Comparison of ENCODE assay signal across 11 cellular contexts in genomic region chr10:102800601-102801335, GRCh38. TPM values are rescaled to one million over a fixed set of nuclear protein-coding genes. Genes with fewer than 3 reads are reported as not detected.
A peak's percentile ranks its signal among the peaks of the same experiment; 100 is the strongest.
DNase-seq lines count a peak whose midpoint lies in the region; ATAC-seq and TF ChIP-seq lines count a peak whose summit lies in the region.
"Had no signal": no experiment of that assay in that cellular context is flagged by ENCODE, and none has a peak within 500 bp of the region (broad histone marks: within the 10 kb centered on the region; RNA-seq: fewer than 3 reads in every experiment).

No MANE protein-coding gene starts in this region.

- no peaks in the 10 kb centered on the region for H3F3A ChIP-seq in OCI-LY1 (ENCODE audit: insufficient read depth, low read length)

- 49% methylated on average over 10 of the region's 10 CpGs for WGBS in right cardiac atrium

- H3K9ac ChIP-seq in OCI-LY1 (ENCODE audit: low read length) (no peak overlapping the region), parathyroid adenoma (no peak overlapping the region)

- intact Hi-C loops in right cardiac atrium (cut with DNase I): loop anchor here in 3 of 4 donors (2.0 to 10.0 kb wide), 3 partner anchors 14 to 58 kb away; partner anchors contain the start of gene WBP1L (in 1 of the 3)

- peaks cover 53% of the 10 kb centered on the region for H3K4me1 ChIP-seq in ACC112 (ENCODE audit: control insufficient read depth, insufficient read depth, low read length, unreplicated experiment)
- peaks cover 50% of the 10 kb centered on the region for H3K4me1 ChIP-seq in OCI-LY1 (ENCODE audit: insufficient read depth, low read length, severe bottlenecking)
- peaks cover 35% of the 10 kb centered on the region for H3K4me1 ChIP-seq in right cardiac atrium (ENCODE audit: control insufficient read depth, insufficient read depth, low read length)
- H3K4me1 ChIP-seq in parathyroid adenoma: peaks cover 29% of the 10 kb centered on the region

- no peak for TF ChIP-seq CTCF in OCI-LY1 (IDR thresholded peaks at IDR 0.05; ENCODE audit: low read length)
- TF ChIP-seq CTCF in parathyroid adenoma (IDR thresholded peaks at IDR 0.05): no peak

- no peak overlapping the region for H3K4me2 ChIP-seq in OCI-LY1 (ENCODE audit: low read length)
- H3K4me2 ChIP-seq in parathyroid adenoma (ENCODE audit: low read length): no peak overlapping the region

- DNase-seq in right cardiac atrium: no peak
- no peak for DNase-seq in NCI-H774 (lab: John Stamatoyannopoulos, UW)
- no peak for DNase-seq in DMS153 (lab: John Stamatoyannopoulos, UW)
- DNase-seq in NOMO-1 (lab: John Stamatoyannopoulos, UW; ENCODE audit: unreplicated experiment in 2 of 2): no peak
- DNase-seq: NCI-H2171 treated with DMSO at 0.1 percent for 48 hours had no signal

- peaks cover 8% of the 10 kb centered on the region for H3K36me3 ChIP-seq in ACC112 (ENCODE audit: insufficient read depth, low read length)
- peaks cover 6% of the 10 kb centered on the region for H3K36me3 ChIP-seq in OCI-LY1 (ENCODE audit: insufficient read depth, low read length)
- no peaks in the 10 kb centered on the region for H3K36me3 ChIP-seq in parathyroid adenoma (ENCODE audit: control insufficient read depth, insufficient read depth, low read length)

- ATAC-seq in right cardiac atrium (peak; percentile 3 to 26), GM18868 (IDR thresholded peaks at IDR 0.05; ENCODE audit: unreplicated experiment) (no peak)
- ATAC-seq: K562 had no signal

- H3K9me2 ChIP-seq in OCI-LY1 (ENCODE audit: low read depth, low read length): no peaks in the 10 kb centered on the region

- no peak overlapping the region for H3K4me3 ChIP-seq in ACC112 (ENCODE audit: low read depth, low read length)
- H3K4me3 ChIP-seq in OCI-LY1 (ENCODE audit: low read depth, low read length, poor library complexity, severe bottlenecking): no peak overlapping the region
- no peak overlapping the region for H3K4me3 ChIP-seq in right cardiac atrium (ENCODE audit: low read length)
- no peak overlapping the region for H3K4me3 ChIP-seq in parathyroid adenoma (ENCODE audit: low read depth, low read length)
- H3K4me3 ChIP-seq: K562 had no signal

- H4K20me1 ChIP-seq in OCI-LY1 (ENCODE audit: insufficient read depth, low read length): no peaks in the 10 kb centered on the region

- no peaks in the 10 kb centered on the region for H3K9me3 ChIP-seq in OCI-LY1 (ENCODE audit: low read length)
- no peaks in the 10 kb centered on the region for H3K9me3 ChIP-seq in right cardiac atrium (ENCODE audit: control insufficient read depth, low read length)
- H3K9me3 ChIP-seq in parathyroid adenoma (ENCODE audit: control insufficient read depth, low read length): no peaks in the 10 kb centered on the region

- H3K27me3 ChIP-seq in ACC112 (ENCODE audit: insufficient read depth, low read length): no peaks in the 10 kb centered on the region
- H3K27me3 ChIP-seq in OCI-LY1 (ENCODE audit: insufficient read depth, low read length): no peaks in the 10 kb centered on the region
- H3K27me3 ChIP-seq in right cardiac atrium (ENCODE audit: control insufficient read depth, insufficient read depth): no peaks in the 10 kb centered on the region
- H3K27me3 ChIP-seq in parathyroid adenoma (ENCODE audit: control insufficient read depth, insufficient read depth, low read length): no peaks in the 10 kb centered on the region

- H3K79me2 ChIP-seq in ACC112 (ENCODE audit: control insufficient read depth, insufficient read depth, low read length, unreplicated experiment) (peaks cover 7% of the 10 kb centered on the region), OCI-LY1 (ENCODE audit: insufficient read depth, low read length) (no peaks in the 10 kb centered on the region), parathyroid adenoma (peaks cover 37% of the 10 kb centered on the region)

- H3K27ac ChIP-seq in ACC112 (ENCODE audit: low read depth, low read length): peak overlapping the region; percentile 53; the same call in 1 of the 2 replicates
- H3K27ac ChIP-seq in OCI-LY1 (ENCODE audit: low read depth, low read length, poor library complexity, severe bottlenecking): peak overlapping the region; percentile 35
- peak overlapping the region; percentile 98 for H3K27ac ChIP-seq in right cardiac atrium (ENCODE audit: low read length)
- peak overlapping the region; percentile 64 for H3K27ac ChIP-seq in parathyroid adenoma

- no peak overlapping the region for H2AFZ ChIP-seq in ACC112 (ENCODE audit: low read length, unreplicated experiment)
- no peak overlapping the region for H2AFZ ChIP-seq in OCI-LY1 (ENCODE audit: low read length)
- H2AFZ ChIP-seq in parathyroid adenoma: no peak overlapping the region

RNA-seq across cellular contexts. Expression of gene CYP17A1, which starts 36.4 kb away (rescaled TPM):
- total RNA-seq in right cardiac atrium: not detected
- 0.11 TPM for polyA plus RNA-seq in right cardiac atrium
- total RNA-seq: glomerular endothelial cell had no signal
- polyA plus RNA-seq: K562 had no signal

RNA-seq across cellular contexts. Expression of gene BORCS7, which starts 53.3 kb away (rescaled TPM):
- 10 to 100 TPM; 17.7 to 25.8 (median 20.4) TPM for total RNA-seq in right cardiac atrium
- polyA plus RNA-seq in right cardiac atrium: 24.4 TPM

RNA-seq across cellular contexts. Expression of gene WBP1L, which starts 57.0 kb away (rescaled TPM):
- total RNA-seq in right cardiac atrium: 10 to 100 TPM; 35.2 to 50.5 (median 37.8) TPM
- 19.1 TPM for polyA plus RNA-seq in right cardiac atrium

Comparison
In these comparisons a context has a peak if more than half of its experiments do, and no peak if none do; other contexts are left out.
1. H3K27ac ChIP-seq: peak in every context shown above with its lines; median percentile 98 in right cardiac atrium; 64 in parathyroid adenoma; 53 in ACC112; 35 in OCI-LY1.